In the genomic region with DNA sequence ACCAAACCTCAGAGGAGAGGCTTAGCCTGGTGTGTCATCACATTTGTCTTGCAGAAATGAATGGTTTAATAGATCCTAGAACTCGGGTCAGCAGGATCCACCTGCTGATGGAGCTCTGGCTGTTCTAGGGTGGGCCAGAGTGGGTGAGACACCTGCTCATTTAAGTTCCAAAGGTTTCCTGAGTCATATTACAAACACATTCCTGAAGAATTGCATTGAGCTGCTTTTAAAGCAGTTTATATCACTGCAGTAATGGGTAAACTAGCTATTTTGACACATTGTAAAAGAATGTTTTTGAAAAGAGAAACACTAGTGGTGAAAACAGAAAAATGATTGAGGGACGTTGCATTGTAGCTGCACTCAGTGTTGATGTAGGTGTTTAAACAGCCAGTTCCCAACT, we compare ENCODE assay signal across 15 cellular contexts.
A peak's percentile ranks its signal among the peaks of the same experiment; 100 is the strongest.
DNase-seq lines count a peak whose midpoint lies in the region; TF ChIP-seq lines count a peak whose summit lies in the region.
"Had no signal": no experiment of that assay in that cellular context is flagged by ENCODE, and none has a peak within 500 bp of the region (broad histone marks: within the 10 kb centered on the region; RNA-seq: fewer than 3 reads in every experiment).

No MANE protein-coding gene starts in this region.

- DNase-seq in Caki2 (ENCODE audit: low read depth): peak; percentile 56
- peak; percentile 10 for DNase-seq in MG63
- DNase-seq in choroid plexus epithelial cell (ENCODE audit: low read depth): peak; percentile 52
- no peak for DNase-seq in mesothelial cell of epicardium (ENCODE audit: low spot score in 2 of 2, unreplicated experiment in 2 of 2)
- DNase-seq in SKM-1 (lab: John Stamatoyannopoulos, UW; ENCODE audit: unreplicated experiment): no peak
- no peak for DNase-seq in NCI-H524 (lab: John Stamatoyannopoulos, UW)
- DNase-seq in NCI-H2171 (lab: John Stamatoyannopoulos, UW): no peak
- DNase-seq in 8988T: no peak
- DNase-seq: activated CD8-positive, alpha-beta memory T cell treated with anti-CD3 and anti-CD28 coated beads, Interleukin-2, amount 10 ng/mL, durations not matched to agents 7 days and 5 days; activated naive CD4-positive, alpha-beta T cell treated with anti-CD3 and anti-CD28 coated beads, Interleukin-2, amount 50 U/mL, for 16 hours; CD4-positive, CD25-positive, alpha-beta regulatory T cell; NCI-H1930; NCI-H82; SIG-M5; stimulated activated naive CD8-positive, alpha-beta T cell treated with anti-CD3 and anti-CD28 coated beads, Interleukin-15, Interleukin-2, amounts not matched to agents 100 U/mL and 50 U/mL, for 24 hours had no signal

- H3K36me3 ChIP-seq in MG63: no peaks in the 10 kb centered on the region

- peaks cover 3% of the 10 kb centered on the region for H3K9me3 Mint-ChIP-seq in mesothelial cell of epicardium

- peak overlapping the region; percentile 75 for H3K27ac Mint-ChIP-seq in mesothelial cell of epicardium
- H3K27ac Mint-ChIP-seq: activated CD8-positive, alpha-beta memory T cell treated with anti-CD3 and anti-CD28 coated beads, Interleukin-2, amount 10 ng/mL, durations not matched to agents 7 days and 5 days; CD4-positive, CD25-positive, alpha-beta regulatory T cell had no signal

- H3K4me3 Mint-ChIP-seq in mesothelial cell of epicardium: no peak overlapping the region
- H3K4me3 Mint-ChIP-seq: activated CD8-positive, alpha-beta memory T cell treated with anti-CD3 and anti-CD28 coated beads, Interleukin-2, amount 10 ng/mL, durations not matched to agents 7 days and 5 days; CD4-positive, CD25-positive, alpha-beta regulatory T cell had no signal

- no peaks in the 10 kb centered on the region for H3K36me3 Mint-ChIP-seq in mesothelial cell of epicardium
- H3K36me3 Mint-ChIP-seq: activated CD8-positive, alpha-beta memory T cell treated with anti-CD3 and anti-CD28 coated beads, Interleukin-2, amount 10 ng/mL, durations not matched to agents 7 days and 5 days; CD4-positive, CD25-positive, alpha-beta regulatory T cell had no signal

- H3K27me3 ChIP-seq in MG63: no peaks in the 10 kb centered on the region

- in situ Hi-C loops in Caki2 (cut with HindIII; ENCODE audit: low pct_unique_long_range_greater_than_20kb, low sequenced_read_pairs): no loop called here

- H3K4me3 ChIP-seq in MG63 (no peak overlapping the region), choroid plexus epithelial cell (ENCODE audit: low read depth, low read length) (no peak overlapping the region)

- H3K4me1 Mint-ChIP-seq in mesothelial cell of epicardium: peaks cover 60% of the 10 kb centered on the region
- H3K4me1 Mint-ChIP-seq: activated CD8-positive, alpha-beta memory T cell treated with anti-CD3 and anti-CD28 coated beads, Interleukin-2, amount 10 ng/mL, durations not matched to agents 7 days and 5 days; CD4-positive, CD25-positive, alpha-beta regulatory T cell had no signal

- H3K9me3 ChIP-seq in MG63: no peaks in the 10 kb centered on the region

- TF ChIP-seq CTCF in choroid plexus epithelial cell (conservative IDR thresholded peaks at IDR 0.05; ENCODE audit: low read depth, low read length) (no peak), mesothelial cell of epicardium (IDR thresholded peaks at IDR 0.05; ENCODE audit: unreplicated experiment) (no peak)

- H3K27me3 Mint-ChIP-seq in mesothelial cell of epicardium (ENCODE audit: low read depth): no peaks in the 10 kb centered on the region
- H3K27me3 Mint-ChIP-seq: activated CD8-positive, alpha-beta memory T cell treated with anti-CD3 and anti-CD28 coated beads, Interleukin-2, amount 10 ng/mL, durations not matched to agents 7 days and 5 days; CD4-positive, CD25-positive, alpha-beta regulatory T cell had no signal

Comparison
In these comparisons a context has a peak if more than half of its experiments do, and no peak if none do; other contexts are left out.
1. DNase-seq: peak in Caki2 (single experiment), MG63 (single experiment) and choroid plexus epithelial cell (single experiment); none in mesothelial cell of epicardium (0 of 2), SKM-1 (single experiment), NCI-H524 (0 of 2), NCI-H2171 (single experiment) and 8988T (single experiment).